Comparison of ENCODE assay signal across 7 cellular contexts in the genomic region with DNA sequence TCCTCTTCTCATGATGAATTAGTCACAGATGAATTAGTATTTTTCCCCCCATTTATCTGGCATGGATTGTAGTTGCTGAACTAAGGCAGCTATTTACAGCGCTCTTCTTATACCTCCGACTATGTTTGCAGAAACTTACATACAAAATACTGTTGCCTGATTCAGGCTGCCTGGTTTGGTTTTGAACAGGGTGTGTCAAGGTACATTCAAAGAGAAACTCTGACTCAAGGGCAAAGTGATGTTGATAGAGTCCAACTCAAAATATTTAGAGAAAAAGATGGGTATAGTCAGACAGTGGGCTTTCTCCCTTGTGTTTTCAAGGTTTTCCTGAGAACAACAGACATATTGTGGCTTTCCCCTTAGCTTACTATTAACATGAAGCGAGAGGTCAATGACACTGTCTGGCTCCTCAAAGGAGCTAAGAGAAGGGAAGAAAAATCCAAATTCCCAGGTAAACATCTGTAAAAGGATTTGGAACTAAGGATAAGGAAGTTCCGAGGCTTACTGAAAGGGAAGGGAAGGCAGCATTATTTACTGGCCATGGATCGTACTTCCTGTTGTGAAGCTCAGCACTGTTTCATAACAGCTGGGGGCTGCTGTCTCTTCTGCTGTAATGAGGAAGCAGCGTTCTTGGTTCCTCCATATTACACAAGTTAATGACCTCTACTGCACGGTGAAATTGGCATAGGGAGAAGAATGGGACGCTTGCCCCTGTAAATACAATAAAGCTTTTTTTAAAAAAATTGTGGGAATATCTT. TPM values are rescaled to one million over a fixed set of nuclear protein-coding genes. Genes with fewer than 3 reads are reported as not detected.
A peak's percentile ranks its signal among the peaks of the same experiment; 100 is the strongest.
DNase-seq lines count a peak whose midpoint lies in the region; ATAC-seq, FAIRE-seq and TF ChIP-seq lines count a peak whose summit lies in the region.

No MANE protein-coding gene starts in this region.

- intact Hi-C loops in colonic mucosa (cut with DNase I) (no loop called here), sciatic nerve (cut with DNase I) (no loop called here), thyroid gland (cut with DNase I) (no loop called here)

- WGBS in thyroid gland, 2 donors, result 65 to 68% methylated on average over 8 of the region's 8 CpGs

- H3K27me3 ChIP-seq in colonic mucosa, result no peaks in the 10 kb centered on the region
- no peaks in the 10 kb centered on the region for H3K27me3 ChIP-seq in thyroid gland

- H3K9me3 ChIP-seq in colonic mucosa (no peaks in the 10 kb centered on the region), thyroid gland (no peaks in the 10 kb centered on the region)

- peak overlapping the region in 1 of 2 donors; percentile 19 for H3K9ac ChIP-seq in colonic mucosa (ENCODE audit: low read depth in 2 of 2, low read length in 2 of 2)

- no peaks in the 10 kb centered on the region for H3K36me3 ChIP-seq in colonic mucosa
- H3K36me3 ChIP-seq in thyroid gland, result no peaks in the 10 kb centered on the region

- no peak for TF ChIP-seq CTCF in colonic mucosa (IDR thresholded peaks at IDR 0.05)
- no peak for TF ChIP-seq CTCF in thyroid gland (IDR thresholded peaks at IDR 0.05)

- TF ChIP-seq POLR2A in thyroid gland (IDR thresholded peaks at IDR 0.05), result no peak

- H3K27ac ChIP-seq in colonic mucosa (peak overlapping the region; percentile 58), thyroid gland (no peak overlapping the region)

- DNase-seq in NCI-H510A treated with DMSO at 0.1 percent for 48 hours (lab: John Stamatoyannopoulos, UW) (peak; percentile 28), colonic mucosa (peak; percentile 46), sciatic nerve (ENCODE audit: low spot score) (no peak), HTR-8/SVneo (ENCODE audit: insufficient read length, low spot score) (no peak), thyroid gland (no peak)

- H3K4me3 ChIP-seq in colonic mucosa (no peak overlapping the region), thyroid gland (replicated peaks in 1 of 3) (no peak overlapping the region)

- peak; percentile 57 for ATAC-seq in GM18858 (IDR thresholded peaks at IDR 0.05; ENCODE audit: unreplicated experiment)
- ATAC-seq in HG02588 (IDR thresholded peaks at IDR 0.05; ENCODE audit: unreplicated experiment), result peak; percentile 87
- peak; percentile 78 for ATAC-seq in sciatic nerve

- FAIRE-seq in HTR-8/SVneo (lab: Jason Lieb, UNC), result no peak

- H3K4me1 ChIP-seq in colonic mucosa (no peaks in the 10 kb centered on the region), thyroid gland (peaks cover 0 to 1% of the 10 kb centered on the region in 2 donors)

RNA-seq across cellular contexts. Expression of gene FAM9C, which starts 30.9 kb away (rescaled TPM):
- total RNA-seq in colonic mucosa (not detected), sciatic nerve (not detected), thyroid gland (under 1 TPM in 1 of 4 donors, not detected in 3; 0.11 TPM)

RNA-seq across cellular contexts. Expression of gene TMSB4X, which starts 38.6 kb away (rescaled TPM):
- 1,000 to 10,000 TPM; 3,844 to 4,288 TPM for total RNA-seq in colonic mucosa
- 3,078 TPM for total RNA-seq in sciatic nerve
- total RNA-seq in thyroid gland, result 1,000 to 10,000 TPM in 3 of 4 donors, 100 to 1,000 TPM in 1; 854 to 2,672 (median 1,302) TPM

Comparison
In these comparisons a context has a peak if more than half of its experiments do, and no peak if none do; other contexts are left out.
1. DNase-seq: peak in NCI-H510A treated with DMSO at 0.1 percent for 48 hours (single experiment) and colonic mucosa (single experiment); none in sciatic nerve (single experiment), HTR-8/SVneo (single experiment) and thyroid gland (0 of 2).
2. Peak in every context shown above with its lines, with median percentiles within 50 percentile points of each other: ATAC-seq.